ENCODE assay signal across 14 cellular contexts in the genomic region with DNA sequence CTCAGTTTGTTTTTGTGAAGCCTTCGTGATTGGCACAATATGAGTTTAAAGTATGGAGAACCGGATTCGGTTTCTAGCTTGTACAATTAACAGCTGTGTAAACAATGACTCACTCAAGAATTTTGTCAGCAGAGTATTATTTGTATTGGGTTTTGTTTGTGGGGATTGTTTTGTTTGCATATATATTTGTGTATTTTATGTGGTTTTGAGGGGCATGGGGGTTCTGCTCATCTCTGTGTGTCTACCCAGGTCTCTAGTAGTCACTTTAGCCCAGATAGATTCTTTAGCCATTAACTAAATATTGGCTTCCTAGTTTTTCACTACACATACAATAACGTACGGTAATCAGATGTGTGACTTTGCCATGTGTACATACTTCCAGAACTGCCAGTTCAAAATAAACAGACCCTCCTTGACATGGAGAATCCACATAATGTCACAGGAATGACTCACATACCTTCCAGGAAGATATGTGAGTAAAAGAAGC. TPM values are rescaled to one million over a fixed set of nuclear protein-coding genes. Genes with fewer than 3 reads are reported as not detected.
DNase-seq lines count a peak whose midpoint lies in the region; ATAC-seq, FAIRE-seq and TF ChIP-seq lines count a peak whose summit lies in the region.
"Had no signal": no experiment of that assay in that cellular context is flagged by ENCODE, and none has a peak within 500 bp of the region (broad histone marks: within the 10 kb centered on the region; RNA-seq: fewer than 3 reads in every experiment).

No MANE protein-coding gene starts in this region.

- no peak overlapping the region for H3K4me2 ChIP-seq in K562 (ENCODE audit: insufficient read depth, low read length)
- H3K4me2 ChIP-seq in mesenchymal stem cell (ENCODE audit: low read length, poor library complexity, severe bottlenecking): no peak overlapping the region

- no peak overlapping the region for H3K4me3 Mint-ChIP-seq in T-helper 17 cell
- H3K4me3 Mint-ChIP-seq: natural killer cell treated with Interleukin-12 subunit alpha and Interleukin-12 subunit beta and Interleukin-15 and Interleukin-18, amount 100 ng/mL, for 72 hours had no signal

- H2AK5ac ChIP-seq in mesenchymal stem cell (ENCODE audit: low read length, severe bottlenecking): no peak overlapping the region

- H3K14ac ChIP-seq in mesenchymal stem cell (ENCODE audit: low read length in 2 of 2): no peak overlapping the region

- no peak overlapping the region for H4K8ac ChIP-seq in mesenchymal stem cell (ENCODE audit: low read length)

- no peak overlapping the region for H2BK12ac ChIP-seq in mesenchymal stem cell (ENCODE audit: low read length in 2 of 2)

- in situ Hi-C loops in K562 (cut with MboI): no loop called here

- TF ChIP-seq EP300 in K562 (IDR thresholded peaks at IDR 0.05; ENCODE audit: low read length): no peak

- FAIRE-seq in K562 (lab: Jason Lieb, UNC) (no peak), kidney (lab: Jason Lieb, UNC) (no peak)

- H3K27me3 ChIP-seq in K562 (ENCODE audit: control insufficient read depth in 2 of 2, insufficient read depth in 2 of 2, low read length in 2 of 2) (peaks cover 0 to 13% of the 10 kb centered on the region in 2 experiments; a peak in 2 of 5 replicates), mesenchymal stem cell (ENCODE audit: control insufficient read depth in 1 of 2, insufficient read depth in 1 of 2, low read length in 2 of 2) (no peaks in the 10 kb centered on the region)
- H3K27me3 ChIP-seq: esophagus squamous epithelium had no signal

- 0% methylated on average over 5 of the region's 5 CpGs for WGBS in K562 (ENCODE audit: insufficient coverage, low coverage, missing lambda C conversion rate)
- 7% methylated on average over 5 of the region's 5 CpGs for WGBS in mesenchymal stem cell

- H3K4me1 Mint-ChIP-seq in T-helper 17 cell: no peaks in the 10 kb centered on the region

- H3K79me1 ChIP-seq in mesenchymal stem cell (replicated peaks; ENCODE audit: low read length, poor library complexity, severe bottlenecking): no peaks in the 10 kb centered on the region

- intact Hi-C loops in K562 (cut with micrococcal nuclease) (no loop called here), kidney (cut with DNase I) (no loop called here)

- no peak for TF ChIP-seq POLR2A in K562 (conservative IDR thresholded peaks at IDR 0.05)

- no peaks in the 10 kb centered on the region for H3K36me3 Mint-ChIP-seq in T-helper 17 cell (ENCODE audit: low read depth)

- H3K27me3 Mint-ChIP-seq in T-helper 17 cell: peaks cover 69% of the 10 kb centered on the region

- H3K36me3 ChIP-seq in K562 (ENCODE audit: control insufficient read depth, insufficient read depth, low read length) (no peaks in the 10 kb centered on the region), mesenchymal stem cell (ENCODE audit: control insufficient read depth in 1 of 2, insufficient read depth in 2 of 2, low read depth in 1 of 2, low read length in 2 of 2) (no peaks in the 10 kb centered on the region), kidney (ENCODE audit: control insufficient read depth in 1 of 2, insufficient read depth in 2 of 2, low read length in 2 of 2) (no peaks in the 10 kb centered on the region)
- H3K36me3 ChIP-seq: esophagus squamous epithelium had no signal

- no peak for TF ChIP-seq CTCF in K562 (IDR thresholded peaks at IDR 0.05 in 2 of 3, conservative IDR thresholded peaks at IDR 0.05 in 1 of 3; ENCODE audit: insufficient read depth in 2 of 3, low read depth in 1 of 3, low read length in 3 of 3)
- no peak for TF ChIP-seq CTCF in kidney (IDR thresholded peaks at IDR 0.05; ENCODE audit: borderline replicate concordance, extremely low read depth, insufficient read depth)

- H3K4me1 ChIP-seq in K562 (replicated peaks in 1 of 2; ENCODE audit: control insufficient read depth in 2 of 2, insufficient read depth in 2 of 2, low read length in 2 of 2) (no peaks in the 10 kb centered on the region), mesenchymal stem cell (ENCODE audit: control insufficient read depth, insufficient read depth, low read depth, low read length) (no peaks in the 10 kb centered on the region), kidney (ENCODE audit: control insufficient read depth in 1 of 2, insufficient read depth in 1 of 2, low read depth in 1 of 2, low read length in 2 of 2) (no peaks in the 10 kb centered on the region)

- no peaks in the 10 kb centered on the region for H4K20me1 ChIP-seq in K562 (replicated peaks; ENCODE audit: control insufficient read depth, insufficient read depth, low read length)

- DNase-seq in DMS153 treated with DMSO at 0.1 percent for 48 hours (lab: John Stamatoyannopoulos, UW; ENCODE audit: unreplicated experiment) (peak; percentile 97), NCI-H146 treated with DMSO at 0.1 percent for 48 hours (lab: John Stamatoyannopoulos, UW; ENCODE audit: unreplicated experiment) (peak; percentile 58), K562 (ENCODE audit: extremely low read depth in 1 of 4, low spot score in 3 of 4) (no peak), mesenchymal stem cell (peak; percentile 69), HCEC 1CT (no peak), kidney (no peak), T-helper 17 cell (no peak), NCI-H2107 (lab: John Stamatoyannopoulos, UW) (no peak)
- DNase-seq: AML-193; esophagus squamous epithelium; NCI-H2171; stimulated activated CD8-positive, alpha-beta memory T cell treated with anti-CD3 and anti-CD28 coated beads, Interleukin-4, amount 100 ng/mL, for 48 hours had no signal

- H3K27ac Mint-ChIP-seq in T-helper 17 cell: no peak overlapping the region

- H2BK5ac ChIP-seq in mesenchymal stem cell (ENCODE audit: low read depth, low read length, poor library complexity, severe bottlenecking): no peak overlapping the region

- no peak overlapping the region for H3K4ac ChIP-seq in mesenchymal stem cell (ENCODE audit: low read depth in 1 of 2, low read length in 2 of 2)

- no peaks in the 10 kb centered on the region for H3K9me1 ChIP-seq in K562 (ENCODE audit: control insufficient read depth, insufficient read depth, low read length)

- H3K27ac ChIP-seq in K562 (ENCODE audit: extremely low read depth, low read depth, low read length) (no peak overlapping the region), mesenchymal stem cell (ENCODE audit: low read length, poor library complexity, severe bottlenecking) (peak overlapping the region; percentile 55), kidney (ENCODE audit: low read depth in 2 of 2, low read length in 2 of 2) (no peak overlapping the region)
- H3K27ac ChIP-seq: esophagus squamous epithelium had no signal

- no peak overlapping the region for H3K9ac ChIP-seq in K562 (ENCODE audit: insufficient read depth in 1 of 2, low read depth in 2 of 2, low read length in 2 of 2)
- H3K9ac ChIP-seq in mesenchymal stem cell (ENCODE audit: low read length): no peak overlapping the region
- no peak overlapping the region for H3K9ac ChIP-seq in kidney (ENCODE audit: low read length in 2 of 2)

- no peak for TF ChIP-seq RAD21 in K562 (CRISPR knock-in tag; conservative IDR thresholded peaks at IDR 0.05 in 1 of 2, IDR thresholded peaks at IDR 0.05 in 1 of 2)

- no peak overlapping the region for H2BK120ac ChIP-seq in mesenchymal stem cell (ENCODE audit: low read depth, low read length)

- H3K9me3 ChIP-seq in K562 (replicated peaks; ENCODE audit: control insufficient read depth, insufficient read depth, low read depth, low read length) (no peaks in the 10 kb centered on the region), mesenchymal stem cell (ENCODE audit: control insufficient read depth, low read length) (no peaks in the 10 kb centered on the region), kidney (ENCODE audit: control insufficient read depth in 1 of 2, low read length in 2 of 2) (no peaks in the 10 kb centered on the region), T-helper 17 cell (ENCODE audit: control insufficient read depth, low read length, poor library complexity, severe bottlenecking) (no peaks in the 10 kb centered on the region)
- H3K9me3 ChIP-seq: esophagus squamous epithelium had no signal

- no TSS peak for BruUV-seq in K562 (replicated peaks; lab: Mats Ljungman, UMichigan)

- no peak overlapping the region for H2BK15ac ChIP-seq in mesenchymal stem cell (ENCODE audit: low read depth, poor library complexity, severe bottlenecking)

- H3K23ac ChIP-seq in mesenchymal stem cell (ENCODE audit: low read length in 2 of 2): no peak overlapping the region

- POLR2A ChIA-PET in K562 (lab: Yijun Ruan, JAX): no interaction called here

- no peak overlapping the region for H4K91ac ChIP-seq in mesenchymal stem cell (ENCODE audit: low read length)

- H2AFZ ChIP-seq in K562 (ENCODE audit: low read depth, low read length) (no peak overlapping the region), mesenchymal stem cell (ENCODE audit: low read depth, low read length) (no peak overlapping the region)

- no peak overlapping the region for H3K18ac ChIP-seq in mesenchymal stem cell (ENCODE audit: low read depth in 1 of 2, low read length in 2 of 2)

- CTCF ChIA-PET in K562 (lab: Yijun Ruan, JAX; ENCODE audit: low intra/inter-chr PET ratio): no interaction called here

- ATAC-seq in K562 (no peak), T-helper 17 cell (no peak)
- ATAC-seq: natural killer cell treated with Interleukin-12 subunit alpha and Interleukin-12 subunit beta and Interleukin-15 and Interleukin-18, amount 100 ng/mL, for 72 hours had no signal

- H3K79me2 ChIP-seq in K562 (ENCODE audit: control insufficient read depth, insufficient read depth, low read length): no peaks in the 10 kb centered on the region

- H3K4me3 ChIP-seq in K562 (no peak overlapping the region), mesenchymal stem cell (ENCODE audit: insufficient read depth in 1 of 2, low read depth in 1 of 2, low read length in 2 of 2) (no peak overlapping the region), kidney (ENCODE audit: low read length in 2 of 2) (no peak overlapping the region)
- H3K4me3 ChIP-seq: esophagus squamous epithelium had no signal

RNA-seq across cellular contexts. Expression of gene MS4A7, which starts 7.5 kb away (rescaled TPM):
- total RNA-seq in K562 (2011; cell fraction: chromatin; rRNA removed; ENCODE audit: low replicate concordance): not detected in 2 replicates
- total RNA-seq in K562 (2011; cell fraction: nucleolus; rRNA removed): not detected in 2 replicates
- total RNA-seq in K562 (2011; cell fraction: nucleoplasm; rRNA removed): not detected in 2 replicates
- total RNA-seq in K562 (2014; rRNA removed) (not detected in 2 replicates), K562 (2014; rRNA removed; fragmentation: Illumina TruSeq; extraction: Trizol) (not detected in 2 replicates), K562 (2015; rRNA removed; fragmentation: Illumina TruSeq; extraction: Trizol) (not detected in 2 replicates), K562 (2021) (0.20 TPM in 1 of 2 replicates, not detected in the other), kidney (47.6 TPM), T-helper 17 cell (1 to 10 TPM in 1 of 2 donors, under 1 TPM in 1; 0.21 to 4.7 TPM)
- polyA plus RNA-seq in K562 (2011; rRNA removed) (not detected in 2 replicates), K562 (2014; fragmentation: Illumina TruSeq; extraction: Trizol) (not detected in 2 replicates), K562 (2014; fragmentation: Nextera tagmentation; extraction: Ambion mirVana) (not detected), K562 (2014; rRNA removed) (not detected in 2 replicates), kidney (ENCODE audit: insufficient read depth, low read depth, low replicate concordance) (7.0 TPM)
- not detected in 2 replicates for polyA plus RNA-seq in K562 (2011; cell fraction: cytosol; rRNA removed)
- polyA plus RNA-seq in K562 (2011; cell fraction: nucleus; rRNA removed): not detected in 2 replicates
- polyA plus RNA-seq in K562 (2012): not detected in 2 replicates
- not detected in 2 replicates for polyA minus RNA-seq in K562 (2011; rRNA and poly(A)+ RNA removed)
- polyA minus RNA-seq in K562 (2011; cell fraction: cytosol; rRNA and poly(A)+ RNA removed): not detected in 2 replicates
- not detected in 2 replicates for polyA minus RNA-seq in K562 (2011; cell fraction: nucleus; rRNA and poly(A)+ RNA removed)
- polyA plus RNA-seq in mesenchymal stem cell (2013, experiment 1 of 2): 0.07 TPM
- polyA plus RNA-seq in mesenchymal stem cell (2013, experiment 2 of 2): 0.16 TPM
- total RNA-seq: SK-MEL-5 had no signal

RNA-seq across cellular contexts. Expression of gene MS4A14, which starts 25.4 kb away (rescaled TPM):
- total RNA-seq in K562 (2011; cell fraction: chromatin; rRNA removed; ENCODE audit: low replicate concordance): not detected in 2 replicates
- total RNA-seq in K562 (2011; cell fraction: nucleolus; rRNA removed): not detected in 2 replicates
- not detected in 2 replicates for total RNA-seq in K562 (2011; cell fraction: nucleoplasm; rRNA removed)
- total RNA-seq in K562 (2014; rRNA removed): not detected in 2 replicates
- total RNA-seq in K562 (2014; rRNA removed; fragmentation: Illumina TruSeq; extraction: Trizol): not detected in 2 replicates
- total RNA-seq in K562 (2015; rRNA removed; fragmentation: Illumina TruSeq; extraction: Trizol): not detected in 2 replicates
- not detected in 2 replicates for total RNA-seq in K562 (2021)
- polyA plus RNA-seq in K562 (2011; rRNA removed): not detected in 2 replicates
- polyA plus RNA-seq in K562 (2011; cell fraction: cytosol; rRNA removed): not detected in 2 replicates
- polyA plus RNA-seq in K562 (2011; cell fraction: nucleus; rRNA removed): not detected in 2 replicates
- not detected in 2 replicates for polyA plus RNA-seq in K562 (2012)
- not detected in 2 replicates for polyA plus RNA-seq in K562 (2014; fragmentation: Illumina TruSeq; extraction: Trizol)
- not detected for polyA plus RNA-seq in K562 (2014; fragmentation: Nextera tagmentation; extraction: Ambion mirVana)
- not detected in 2 replicates for polyA plus RNA-seq in K562 (2014; rRNA removed)
- polyA minus RNA-seq in K562 (2011; rRNA and poly(A)+ RNA removed): not detected in 2 replicates
- polyA minus RNA-seq in K562 (2011; cell fraction: cytosol; rRNA and poly(A)+ RNA removed): not detected in 2 replicates
- not detected in 2 replicates for polyA minus RNA-seq in K562 (2011; cell fraction: nucleus; rRNA and poly(A)+ RNA removed)
- polyA plus RNA-seq in mesenchymal stem cell (2013, experiment 1 of 2): 0.03 TPM
- 0.03 TPM for polyA plus RNA-seq in mesenchymal stem cell (2013, experiment 2 of 2)
- total RNA-seq in kidney: 2.1 TPM
- polyA plus RNA-seq in kidney (ENCODE audit: insufficient read depth, low read depth, low replicate concordance): 0.34 TPM
- under 1 TPM in 1 of 2 donors, not detected in 1; 0.60 TPM for total RNA-seq in T-helper 17 cell
- total RNA-seq: SK-MEL-5 had no signal

RNA-seq across cellular contexts. Expression of gene MS4A6E, which starts 43.8 kb away (rescaled TPM):
- not detected in 2 replicates for total RNA-seq in K562 (2011; cell fraction: chromatin; rRNA removed; ENCODE audit: low replicate concordance)
- total RNA-seq in K562 (2011; cell fraction: nucleolus; rRNA removed): not detected in 2 replicates
- not detected in 2 replicates for total RNA-seq in K562 (2011; cell fraction: nucleoplasm; rRNA removed)
- total RNA-seq in K562 (2014; rRNA removed) (not detected in 2 replicates), K562 (2014; rRNA removed; fragmentation: Illumina TruSeq; extraction: Trizol) (not detected in 2 replicates), K562 (2015; rRNA removed; fragmentation: Illumina TruSeq; extraction: Trizol) (not detected in 2 replicates), K562 (2021) (not detected in 2 replicates), kidney (0.38 TPM), T-helper 17 cell (not detected)
- polyA plus RNA-seq in K562 (2011; rRNA removed) (0.46 TPM in 1 of 2 replicates, not detected in the other), K562 (2014; fragmentation: Illumina TruSeq; extraction: Trizol) (not detected in 2 replicates), K562 (2014; fragmentation: Nextera tagmentation; extraction: Ambion mirVana) (under 1 TPM; 0.13 to 0.15 TPM), K562 (2014; rRNA removed) (not detected in 2 replicates), kidney (ENCODE audit: insufficient read depth, low read depth, low replicate concordance) (not detected)
- 0.63 TPM in 1 of 2 replicates, not detected in the other for polyA plus RNA-seq in K562 (2011; cell fraction: cytosol; rRNA removed)
- 0.59 TPM in 1 of 2 replicates, not detected in the other for polyA plus RNA-seq in K562 (2011; cell fraction: nucleus; rRNA removed)
- polyA plus RNA-seq in K562 (2012): not detected in 2 replicates
- polyA minus RNA-seq in K562 (2011; rRNA and poly(A)+ RNA removed): not detected in 2 replicates
- not detected in 2 replicates for polyA minus RNA-seq in K562 (2011; cell fraction: cytosol; rRNA and poly(A)+ RNA removed)
- not detected in 2 replicates for polyA minus RNA-seq in K562 (2011; cell fraction: nucleus; rRNA and poly(A)+ RNA removed)
- not detected for polyA plus RNA-seq in mesenchymal stem cell (2013, experiment 1 of 2)
- not detected for polyA plus RNA-seq in mesenchymal stem cell (2013, experiment 2 of 2)
- total RNA-seq: esophagus squamous epithelium; natural killer cell treated with Interleukin-12 subunit alpha and Interleukin-12 subunit beta and Interleukin-15 and Interleukin-18, amount 100 ng/mL, for 72 hours; SK-MEL-5 had no signal

RNA-seq across cellular contexts. Expression of gene MS4A5, which starts 58.5 kb away (rescaled TPM):
- not detected in 2 replicates for total RNA-seq in K562 (2011; cell fraction: chromatin; rRNA removed; ENCODE audit: low replicate concordance)
- total RNA-seq in K562 (2011; cell fraction: nucleolus; rRNA removed): not detected in 2 replicates
- not detected in 2 replicates for total RNA-seq in K562 (2011; cell fraction: nucleoplasm; rRNA removed)
- total RNA-seq in K562 (2014; rRNA removed) (not detected in 2 replicates), K562 (2014; rRNA removed; fragmentation: Illumina TruSeq; extraction: Trizol) (not detected in 2 replicates), K562 (2015; rRNA removed; fragmentation: Illumina TruSeq; extraction: Trizol) (not detected in 2 replicates), K562 (2021) (not detected in 2 replicates), kidney (not detected), T-helper 17 cell (not detected)
- polyA plus RNA-seq in K562 (2011; rRNA removed) (not detected in 2 replicates), K562 (2014; fragmentation: Illumina TruSeq; extraction: Trizol) (not detected in 2 replicates), K562 (2014; fragmentation: Nextera tagmentation; extraction: Ambion mirVana) (not detected), K562 (2014; rRNA removed) (not detected in 2 replicates), kidney (ENCODE audit: insufficient read depth, low read depth, low replicate concordance) (not detected)
- polyA plus RNA-seq in K562 (2011; cell fraction: cytosol; rRNA removed): not detected in 2 replicates
- not detected in 2 replicates for polyA plus RNA-seq in K562 (2011; cell fraction: nucleus; rRNA removed)
- not detected in 2 replicates for polyA plus RNA-seq in K562 (2012)
- not detected in 2 replicates for polyA minus RNA-seq in K562 (2011; rRNA and poly(A)+ RNA removed)
- not detected in 2 replicates for polyA minus RNA-seq in K562 (2011; cell fraction: cytosol; rRNA and poly(A)+ RNA removed)
- not detected in 2 replicates for polyA minus RNA-seq in K562 (2011; cell fraction: nucleus; rRNA and poly(A)+ RNA removed)
- polyA plus RNA-seq in mesenchymal stem cell (2013, experiment 1 of 2): not detected
- not detected for polyA plus RNA-seq in mesenchymal stem cell (2013, experiment 2 of 2)
- total RNA-seq: esophagus squamous epithelium; natural killer cell treated with Interleukin-12 subunit alpha and Interleukin-12 subunit beta and Interleukin-15 and Interleukin-18, amount 100 ng/mL, for 72 hours; SK-MEL-5 had no signal

Comparison
In these comparisons a context has a peak if more than half of its experiments do, and no peak if none do; other contexts are left out.
1. DNase-seq: peak in DMS153 treated with DMSO at 0.1 percent for 48 hours (single experiment), NCI-H146 treated with DMSO at 0.1 percent for 48 hours (single experiment) and mesenchymal stem cell (single experiment); none in K562 (0 of 4), HCEC 1CT (single experiment), kidney (single experiment), T-helper 17 cell (0 of 3) and NCI-H2107 (single experiment).